Comparison of ENCODE assay signal across 20 cellular contexts in the genomic region with DNA sequence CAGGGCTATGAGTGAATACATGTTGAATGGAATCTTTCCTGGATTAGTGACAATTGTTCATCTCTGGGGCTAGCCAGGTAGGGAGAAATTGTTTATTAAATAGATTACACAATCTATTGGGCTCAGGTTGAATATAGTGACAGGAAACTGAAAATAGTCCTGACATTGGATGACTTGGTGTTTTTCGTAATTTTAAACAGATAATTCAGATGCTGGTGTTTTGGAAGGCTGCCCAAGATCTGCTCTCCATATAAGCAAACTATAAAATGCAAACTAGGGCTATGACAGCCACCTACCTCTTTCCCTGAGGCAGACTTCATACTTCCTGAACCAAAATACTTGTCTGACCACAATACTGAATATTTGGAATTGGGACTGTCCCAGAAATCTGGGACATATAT.
DNase-seq lines count a peak whose midpoint lies in the region; ATAC-seq, FAIRE-seq and TF ChIP-seq lines count a peak whose summit lies in the region.
"Had no signal": no experiment of that assay in that cellular context is flagged by ENCODE, and none has a peak within 500 bp of the region (broad histone marks: within the 10 kb centered on the region; RNA-seq: fewer than 3 reads in every experiment).

No MANE protein-coding gene starts in this region.

- no peak overlapping the region for H2BK15ac ChIP-seq in H1 (ENCODE audit: low read length)

- no peak for TF ChIP-seq RAD21 in H1 (IDR thresholded peaks at IDR 0.05 in 1 of 2, conservative IDR thresholded peaks at IDR 0.05 in 1 of 2; ENCODE audit: low read depth in 2 of 2, low read length in 2 of 2)

- H3K4me1 ChIP-seq in RWPE2 (ENCODE audit: insufficient read depth, poor library complexity, severe bottlenecking) (peaks cover 38% of the 10 kb centered on the region), H1 (replicated peaks in 1 of 4; ENCODE audit: control insufficient read depth in 3 of 4, insufficient read depth in 4 of 4, low read length in 3 of 4) (peaks cover 2 to 10% (median 8%) of the 10 kb centered on the region in 4 experiments; a peak in 5 of 7 replicates)
- H3K4me1 ChIP-seq: adrenal gland had no signal

- DNase-seq in GM04504 (ENCODE audit: low read depth) (peak; percentile 14), RWPE2 (ENCODE audit: low spot score) (no peak), H1 (ENCODE audit: low read depth in 1 of 2, low spot score in 2 of 2) (no peak), HK-2 (ENCODE audit: unreplicated experiment) (no peak), NCI-H1417 (lab: John Stamatoyannopoulos, UW) (no peak)
- DNase-seq in stimulated activated CD4-positive, alpha-beta T cell treated with anti-CD3 and anti-CD28 coated beads, Interleukin-4, amount 100 ng/mL, for 1 hour, result no peak
- DNase-seq in activated CD4-positive, alpha-beta memory T cell treated with anti-CD3 and anti-CD28 coated beads, Interleukin-2, amount 10 ng/mL, durations not matched to agents 7 days and 5 days, result no peak
- DNase-seq: activated CD4-positive, CD25-positive, alpha-beta regulatory T cell; adrenal gland; Calu3; H7; left lung; NCI-H1694 treated with DMSO at 0.1 percent for 48 hours; stimulated activated CD4-positive, alpha-beta T cell treated with anti-CD3 and anti-CD28 coated beads, Interleukin-4, amount 100 ng/mL, for 4 hours; stimulated activated CD8-positive, alpha-beta memory T cell treated with anti-CD3 and anti-CD28 coated beads, Interleukin-4, amount 100 ng/mL, for 48 hours had no signal

- no peaks in the 10 kb centered on the region for H4K20me1 ChIP-seq in H1 (replicated peaks in 1 of 2; ENCODE audit: control insufficient read depth in 1 of 2, insufficient read depth in 2 of 2, low read length in 2 of 2)

- H2BK120ac ChIP-seq in H1 (replicated peaks; ENCODE audit: low read depth, low read length), result peak overlapping the region; percentile 49

- no peak overlapping the region; the same call in 1 of the 2 replicates for H2BK5ac ChIP-seq in H1 (ENCODE audit: low read depth, low read length)

- no peaks in the 10 kb centered on the region for H3K79me1 ChIP-seq in H1 (ENCODE audit: low read depth, low read length)

- no peak overlapping the region for H3K56ac ChIP-seq in H1 (replicated peaks; ENCODE audit: insufficient read length, low read depth, low read length)

- no peak overlapping the region for H4K5ac ChIP-seq in H1 (ENCODE audit: insufficient read length, low read depth, low read length)

- no peak overlapping the region for H2AK5ac ChIP-seq in H1 (ENCODE audit: low read depth, low read length)

- H3K27me3 ChIP-seq in RWPE2 (ENCODE audit: insufficient read depth, poor library complexity, severe bottlenecking), result no peaks in the 10 kb centered on the region
- H3K27me3 ChIP-seq in H1 (replicated peaks in 1 of 4; ENCODE audit: control insufficient read depth in 3 of 4, extremely low read depth in 1 of 4, insufficient read depth in 3 of 4, low read length in 3 of 4), result peaks cover 0 to 3% (median 0%) of the 10 kb centered on the region in 4 experiments; a peak in 1 of 7 replicates
- H3K27me3 ChIP-seq: adrenal gland, left lung, suprapubic skin had no signal

- H3K23ac ChIP-seq in H1 (ENCODE audit: insufficient read length), result no peak overlapping the region

- H3K14ac ChIP-seq in H1 (ENCODE audit: insufficient read length), result no peak overlapping the region

- no peak overlapping the region for H3K4me2 ChIP-seq in H1 (ENCODE audit: insufficient read depth in 1 of 2, low read depth in 2 of 2, low read length in 2 of 2)

- peak overlapping the region; percentile 62 to 73 (median 62) for H3K27ac Mint-ChIP-seq in nephron
- H3K27ac Mint-ChIP-seq in activated CD4-positive, alpha-beta memory T cell treated with anti-CD3 and anti-CD28 coated beads, Interleukin-2, amount 10 ng/mL, durations not matched to agents 7 days and 5 days, result no peak overlapping the region
- H3K27ac Mint-ChIP-seq: activated T-helper 17 cell treated with anti-CD3 and anti-CD28 coated beads, Interleukin-2, amount 50 U/mL, for 72 hours; B cell; T-helper 1 cell treated with Interleukin-12 subunit alpha and Interleukin-12 subunit beta and Interleukin-4 antibody, amounts not matched to agents 30 μg/mL and 1 μg/mL, for 36 hours had no signal

- no peaks in the 10 kb centered on the region for H3K36me3 ChIP-seq in RWPE2 (ENCODE audit: low read depth)
- no peaks in the 10 kb centered on the region for H3K36me3 ChIP-seq in H1 (ENCODE audit: control insufficient read depth in 2 of 4, insufficient read depth in 4 of 4, low read length in 3 of 4)
- H3K36me3 ChIP-seq: adrenal gland, left lung, suprapubic skin had no signal

- H3K4ac ChIP-seq in H1 (replicated peaks; ENCODE audit: insufficient read length, low read depth, low read length), result no peak overlapping the region

- no peaks in the 10 kb centered on the region for H3K79me2 ChIP-seq in H1 (ENCODE audit: control insufficient read depth in 1 of 2, insufficient read depth in 2 of 2, low read length in 2 of 2)

- ATAC-seq in RWPE2 (ENCODE audit: low read depth), result 0 out of 3 replicates have a peak, but pooled peaks have one; percentile 7
- ATAC-seq: activated T-helper 17 cell treated with anti-CD3 and anti-CD28 coated beads, Interleukin-2, amount 50 U/mL, for 72 hours; left lung had no signal

- no peak overlapping the region for H3K9ac ChIP-seq in H1 (replicated peaks in 1 of 4; ENCODE audit: extremely low read depth in 1 of 4, low read depth in 3 of 4, low read length in 3 of 4)

- POLR2A ChIA-PET in H1 (lab: Charles Lee; ENCODE audit: partially characterized antibody), result no interaction called here
- POLR2A ChIA-PET in activated CD4-positive, alpha-beta memory T cell treated with anti-CD3 and anti-CD28 coated beads, Interleukin-2, amount 10 ng/mL, durations not matched to agents 7 days and 5 days (lab: Charles Lee), result interaction anchor here (0.6 kb wide), 1 partner anchor 1218 kb away, joined by 5 read pairs; no protein-coding TSS in a partner anchor

- FAIRE-seq in H1 (lab: Jason Lieb, UNC), result no peak

- peaks cover 46% of the 10 kb centered on the region for H3K4me1 Mint-ChIP-seq in nephron
- H3K4me1 Mint-ChIP-seq in activated CD4-positive, alpha-beta memory T cell treated with anti-CD3 and anti-CD28 coated beads, Interleukin-2, amount 10 ng/mL, durations not matched to agents 7 days and 5 days, result no peaks in the 10 kb centered on the region
- H3K4me1 Mint-ChIP-seq: activated T-helper 17 cell treated with anti-CD3 and anti-CD28 coated beads, Interleukin-2, amount 50 U/mL, for 72 hours; B cell had no signal

- H3K4me3 Mint-ChIP-seq in nephron, result no peak overlapping the region
- H3K4me3 Mint-ChIP-seq in activated CD4-positive, alpha-beta memory T cell treated with anti-CD3 and anti-CD28 coated beads, Interleukin-2, amount 10 ng/mL, durations not matched to agents 7 days and 5 days, result no peak overlapping the region
- H3K4me3 Mint-ChIP-seq: activated T-helper 17 cell treated with anti-CD3 and anti-CD28 coated beads, Interleukin-2, amount 50 U/mL, for 72 hours; B cell; T-helper 1 cell treated with Interleukin-12 subunit alpha and Interleukin-12 subunit beta and Interleukin-4 antibody, amounts not matched to agents 30 μg/mL and 1 μg/mL, for 36 hours had no signal

- peaks cover under 1% of the 10 kb centered on the region for H3K9me3 Mint-ChIP-seq in nephron
- H3K9me3 Mint-ChIP-seq in activated CD4-positive, alpha-beta memory T cell treated with anti-CD3 and anti-CD28 coated beads, Interleukin-2, amount 10 ng/mL, durations not matched to agents 7 days and 5 days, result no peaks in the 10 kb centered on the region
- H3K9me3 Mint-ChIP-seq: activated T-helper 17 cell treated with anti-CD3 and anti-CD28 coated beads, Interleukin-2, amount 50 U/mL, for 72 hours; T-helper 1 cell treated with Interleukin-12 subunit alpha and Interleukin-12 subunit beta and Interleukin-4 antibody, amounts not matched to agents 30 μg/mL and 1 μg/mL, for 36 hours had no signal

- H3K18ac ChIP-seq in H1 (ENCODE audit: extremely low read depth, low read length), result no peak overlapping the region

- no peaks in the 10 kb centered on the region for H3K36me3 Mint-ChIP-seq in nephron (ENCODE audit: low read depth)
- H3K36me3 Mint-ChIP-seq in activated CD4-positive, alpha-beta memory T cell treated with anti-CD3 and anti-CD28 coated beads, Interleukin-2, amount 10 ng/mL, durations not matched to agents 7 days and 5 days (ENCODE audit: low read depth), result no peaks in the 10 kb centered on the region

- H3K27ac ChIP-seq in RWPE2 (ENCODE audit: poor library complexity, severe bottlenecking) (peak overlapping the region; percentile 96), H1 (ENCODE audit: low read depth, low read length) (no peak overlapping the region)
- H3K27ac ChIP-seq: left lung, suprapubic skin had no signal

- TF ChIP-seq CTCF in RWPE2 (IDR thresholded peaks at IDR 0.05; ENCODE audit: poor library complexity, severe bottlenecking) (no peak), H1 (IDR thresholded peaks at IDR 0.05; ENCODE audit: control extremely low read depth in 1 of 3, insufficient read depth in 1 of 3, low read depth in 1 of 3, low read length in 3 of 3) (no peak), nephron (IDR thresholded peaks at IDR 0.05; ENCODE audit: unreplicated experiment in 3 of 3) (no peak)

- CTCF ChIA-PET in H1 (lab: Charles Lee; ENCODE audit: partially characterized antibody), result interaction anchor here (0.6 kb wide), 2 partner anchors 25 to 74 kb away, joined by 3 read pairs; no protein-coding TSS in a partner anchor
- CTCF ChIA-PET in activated CD4-positive, alpha-beta memory T cell treated with anti-CD3 and anti-CD28 coated beads, Interleukin-2, amount 10 ng/mL, durations not matched to agents 7 days and 5 days (lab: Charles Lee), result no interaction called here

- H3K4me3 ChIP-seq in RWPE2 (ENCODE audit: severe bottlenecking) (no peak overlapping the region), H1 (ENCODE audit: extremely low read depth in 1 of 4, insufficient read depth in 2 of 4, low read depth in 3 of 4, low read length in 4 of 4) (no peak overlapping the region)
- H3K4me3 ChIP-seq: adrenal gland, left lung, suprapubic skin had no signal

- TF ChIP-seq POLR2A in H1 (IDR thresholded peaks at IDR 0.05; ENCODE audit: control extremely low read depth in 1 of 2, low read depth in 2 of 2, low read length in 2 of 2), result no peak

- WGBS in H1 (ENCODE audit: extremely low coverage in 1 of 2, insufficient coverage in 1 of 2, insufficient read length in 1 of 2, insufficient replicate concordance in 2 of 2, low coverage in 1 of 2, low lambda C conversion rate in 2 of 2, missing lambda C conversion rate in 1 of 2), 2 experiments, result 69% methylated on average over 1 of the region's 1 CpG; no CpG with 5 or more reads in 1 of the 2 experiments

- H3K27me3 Mint-ChIP-seq in nephron (ENCODE audit: low read depth), result peaks cover 4% of the 10 kb centered on the region
- H3K27me3 Mint-ChIP-seq in activated CD4-positive, alpha-beta memory T cell treated with anti-CD3 and anti-CD28 coated beads, Interleukin-2, amount 10 ng/mL, durations not matched to agents 7 days and 5 days, result peaks cover 9% of the 10 kb centered on the region

- peak overlapping the region; percentile 29; the same call in 1 of the 2 replicates for H2BK20ac ChIP-seq in H1 (ENCODE audit: low read length)

- peak overlapping the region; percentile 62 for H4K91ac ChIP-seq in H1 (replicated peaks; ENCODE audit: insufficient read length, low read length)

- peaks cover 2% of the 10 kb centered on the region; the same call in 1 of the 2 replicates for H3K23me2 ChIP-seq in H1 (ENCODE audit: low read depth, low read length)

- no peak overlapping the region for H2AFZ ChIP-seq in H1 (ENCODE audit: low read length)

- peak overlapping the region; percentile 44; the same call in 1 of the 2 replicates for H2BK12ac ChIP-seq in H1 (ENCODE audit: low read depth, low read length)

- H4K8ac ChIP-seq in H1 (ENCODE audit: extremely low read depth, insufficient read depth, low read length), result no peak overlapping the region

- no peaks in the 10 kb centered on the region for H3K9me3 ChIP-seq in RWPE2 (ENCODE audit: severe bottlenecking)
- H3K9me3 ChIP-seq in H1 (ENCODE audit: insufficient read depth in 2 of 2, low read depth in 1 of 2, low read length in 1 of 2), result no peaks in the 10 kb centered on the region
- H3K9me3 ChIP-seq: adrenal gland, left lung, suprapubic skin had no signal

- no peak for TF ChIP-seq EP300 in H1 (IDR thresholded peaks at IDR 0.05; ENCODE audit: borderline replicate concordance in 1 of 2, low read depth in 2 of 2, low read length in 2 of 2)
